ENCODE assay signal across 1 cellular context in the genomic region with DNA sequence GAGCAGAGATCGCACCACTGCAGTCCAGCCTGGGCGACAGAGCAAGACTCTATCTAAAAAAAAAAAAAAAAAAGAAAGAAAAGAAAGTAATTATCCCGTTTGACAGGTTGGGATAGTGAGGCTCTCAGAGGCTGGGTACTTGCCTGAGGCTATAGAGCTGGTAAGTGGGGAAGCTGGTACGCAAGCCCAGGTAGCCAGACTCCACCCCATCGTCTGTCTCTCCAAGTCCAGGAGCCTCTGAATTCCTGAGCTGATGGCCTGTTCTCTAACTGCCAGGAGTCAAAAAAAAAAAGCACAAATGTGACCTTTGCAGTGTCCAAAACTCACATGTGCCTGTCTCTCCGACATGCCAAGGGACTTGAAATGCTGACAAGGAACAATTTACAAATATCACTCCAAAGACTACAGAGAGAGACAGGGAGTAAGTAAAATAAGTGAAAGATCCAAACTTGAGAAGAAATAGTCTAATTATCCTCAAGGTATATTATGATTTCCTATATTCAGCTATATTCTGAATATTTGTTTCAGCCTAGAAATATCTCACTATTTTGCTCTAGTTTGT.
TF ChIP-seq lines count a peak whose summit lies in the region.

No MANE protein-coding gene starts in this region.

TF ChIP-seq in K562, 482 proteins besides CTCF, POLR2A, EP300 and RAD21 (continued from another document):
- no peak for TF ChIP-seq ZBTB12 (CRISPR knock-in tag; IDR thresholded peaks at IDR 0.05)
- peak; percentile 44; the same call in 1 of the 2 replicates for TF ChIP-seq ZNF316 (IDR thresholded peaks at IDR 0.05)
- TF ChIP-seq, protein P1, sequence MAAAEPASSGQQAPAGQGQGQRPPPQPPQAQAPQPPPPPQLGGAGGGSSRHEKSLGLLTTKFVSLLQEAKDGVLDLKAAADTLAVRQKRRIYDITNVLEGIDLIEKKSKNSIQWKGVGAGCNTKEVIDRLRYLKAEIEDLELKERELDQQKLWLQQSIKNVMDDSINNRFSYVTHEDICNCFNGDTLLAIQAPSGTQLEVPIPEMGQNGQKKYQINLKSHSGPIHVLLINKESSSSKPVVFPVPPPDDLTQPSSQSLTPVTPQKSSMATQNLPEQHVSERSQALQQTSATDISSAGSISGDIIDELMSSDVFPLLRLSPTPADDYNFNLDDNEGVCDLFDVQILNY (CRISPR knock-in tag; IDR thresholded peaks at IDR 0.05) = no peak
- peak; percentile 10; the same call in 1 of the 2 replicates for TF ChIP-seq MAFK (IDR thresholded peaks at IDR 0.05; ENCODE audit: low read length)
- TF ChIP-seq, protein P2, sequence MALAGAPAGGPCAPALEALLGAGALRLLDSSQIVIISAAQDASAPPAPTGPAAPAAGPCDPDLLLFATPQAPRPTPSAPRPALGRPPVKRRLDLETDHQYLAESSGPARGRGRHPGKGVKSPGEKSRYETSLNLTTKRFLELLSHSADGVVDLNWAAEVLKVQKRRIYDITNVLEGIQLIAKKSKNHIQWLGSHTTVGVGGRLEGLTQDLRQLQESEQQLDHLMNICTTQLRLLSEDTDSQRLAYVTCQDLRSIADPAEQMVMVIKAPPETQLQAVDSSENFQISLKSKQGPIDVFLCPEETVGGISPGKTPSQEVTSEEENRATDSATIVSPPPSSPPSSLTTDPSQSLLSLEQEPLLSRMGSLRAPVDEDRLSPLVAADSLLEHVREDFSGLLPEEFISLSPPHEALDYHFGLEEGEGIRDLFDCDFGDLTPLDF (CRISPR knock-in tag; IDR thresholded peaks at IDR 0.05) = no peak
